In genomic region chr2:96971926-96972444, GRCh38 we compare ENCODE assay signal across 28 cellular contexts.
"Had no signal": no experiment of that assay in that cellular context is flagged by ENCODE, and none has a peak within 500 bp of the region (broad histone marks: within the 10 kb centered on the region; RNA-seq: fewer than 3 reads in every experiment).

No MANE protein-coding gene starts in this region.

- H3K9me3 Mint-ChIP-seq: dendritic cell treated with granulocyte-macrophage colony-stimulating factor and Interleukin-4, amounts not matched to agents 40 ng/mL and 50 ng/mL, for 4 days; effector memory CD8-positive, alpha-beta T cell; endodermal cell; immature natural killer cell; mesothelial cell of epicardium had no signal

- FAIRE-seq: endometrium, kidney had no signal

- DNase-seq: cerebellar nuclear complex; colonic mucosa; cortex of kidney; effector CD8-positive, alpha-beta T cell; effector memory CD8-positive, alpha-beta T cell; endodermal cell; esophagus squamous epithelium; foreskin fibroblast; foreskin melanocyte; gastrocnemius medialis; glutamatergic neuron; head of caudate nucleus; heart right ventricle; immature natural killer cell; islet precursor cell; kidney; kidney glomerular epithelial cell; left cardiac atrium; left lung; left ventricle myocardium superior; lower lobe of right lung; mesenchymal stem cell; mucosa of descending colon had no signal

- H3K4me2 ChIP-seq: hepatocyte had no signal

- H3K4me1 Mint-ChIP-seq: immature natural killer cell had no signal

- H3K4me3 ChIP-seq: colonic mucosa, esophagus squamous epithelium, gastrocnemius medialis, heart right ventricle, hepatocyte, left lung, lower lobe of right lung, mucosa of descending colon had no signal

- H3K4me3 Mint-ChIP-seq: dendritic cell treated with granulocyte-macrophage colony-stimulating factor and Interleukin-4, amounts not matched to agents 40 ng/mL and 50 ng/mL, for 4 days; effector memory CD8-positive, alpha-beta T cell; endodermal cell; immature natural killer cell; mesothelial cell of epicardium had no signal

- H3K36me3 ChIP-seq: colonic mucosa, esophagus squamous epithelium, gastrocnemius medialis, heart right ventricle, left lung, lower lobe of right lung had no signal

- H3K27me3 ChIP-seq: colonic mucosa, hepatocyte, left lung had no signal

- H3K27ac Mint-ChIP-seq: dendritic cell treated with granulocyte-macrophage colony-stimulating factor and Interleukin-4, amounts not matched to agents 40 ng/mL and 50 ng/mL, for 4 days; effector memory CD8-positive, alpha-beta T cell; endodermal cell; immature natural killer cell; mesothelial cell of epicardium had no signal

- ATAC-seq: effector memory CD8-positive, alpha-beta T cell; gastrocnemius medialis; left cardiac atrium; left lung; left ventricle myocardium superior; lower lobe of right lung; mucosa of descending colon had no signal

- H3K27ac ChIP-seq: colonic mucosa, epithelial cell of prostate, esophagus squamous epithelium, gastrocnemius medialis, heart right ventricle, hepatocyte, left lung, lower lobe of right lung had no signal

- H3K4me1 ChIP-seq: gastrocnemius medialis, heart right ventricle had no signal

- H2AFZ ChIP-seq: hepatocyte had no signal

- H3K9me3 ChIP-seq: colonic mucosa, esophagus squamous epithelium, gastrocnemius medialis, heart right ventricle, left lung, lower lobe of right lung, mucosa of descending colon had no signal
